ENCODE assay signal across 1 cellular context in the genomic region with DNA sequence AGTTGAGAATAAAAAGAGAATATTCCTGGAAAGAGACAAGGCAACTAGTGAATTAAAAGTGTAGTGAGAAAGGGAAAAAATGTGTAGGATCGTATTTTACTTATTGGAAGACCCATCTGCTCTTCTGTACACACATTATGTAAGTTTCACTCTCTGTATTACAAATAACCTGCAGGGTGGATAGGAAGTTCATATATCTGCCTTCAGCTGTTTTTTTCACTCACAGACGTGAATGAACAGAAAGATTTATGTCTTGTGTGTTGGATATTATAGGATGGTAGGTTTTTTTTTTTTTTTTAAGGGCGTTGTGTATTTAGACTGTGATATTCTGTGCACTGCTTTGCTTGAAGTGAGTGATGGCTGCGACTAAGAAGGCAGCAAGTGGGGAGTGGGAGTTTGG.
TF ChIP-seq lines count a peak whose summit lies in the region.

No MANE protein-coding gene starts in this region.

TF ChIP-seq in GM12878, 131 proteins besides CTCF, POLR2A, EP300 and RAD21 (continued from another document):
- TF ChIP-seq ETV6 (conservative IDR thresholded peaks at IDR 0.05 in 1 of 2, IDR thresholded peaks at IDR 0.05 in 1 of 2; ENCODE audit: borderline replicate concordance in 1 of 2, low read depth in 1 of 2), result peak in 1 of 2 experiments; percentile 62; a peak in 1 of 4 replicates
- no peak for TF ChIP-seq SMAD1 (IDR thresholded peaks at IDR 0.05; ENCODE audit: low read depth, partially characterized antibody)
- TF ChIP-seq CREM (IDR thresholded peaks at IDR 0.05; ENCODE audit: low read depth), result peak; percentile 55
- TF ChIP-seq NR2C2 (IDR thresholded peaks at IDR 0.05; ENCODE audit: borderline replicate concordance, control insufficient read depth, insufficient read length, low read depth), result no peak
- TF ChIP-seq ZNF384 (IDR thresholded peaks at IDR 0.05; ENCODE audit: borderline replicate concordance, low read depth, low read length), result peak; percentile 42; the same call in 1 of the 2 replicates
